ENCODE assay signal across 9 cellular contexts in the genomic region with DNA sequence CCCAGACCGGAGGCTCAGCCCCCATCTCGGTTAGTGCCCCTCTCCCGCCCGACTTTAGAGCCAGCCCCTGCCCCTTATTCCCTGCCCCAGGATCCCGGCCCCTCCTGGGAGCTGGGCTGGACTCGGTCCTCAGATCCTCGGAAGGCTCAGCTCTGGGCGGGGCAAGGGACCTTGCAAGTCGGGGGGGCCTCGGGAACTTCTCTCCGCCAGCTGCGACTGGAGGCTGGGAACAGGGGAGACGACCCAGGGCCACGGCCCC. TPM values are rescaled to one million over a fixed set of nuclear protein-coding genes. Genes with fewer than 3 reads are reported as not detected.
DNase-seq lines count a peak whose midpoint lies in the region; ATAC-seq, FAIRE-seq and TF ChIP-seq lines count a peak whose summit lies in the region.
"Had no signal": no experiment of that assay in that cellular context is flagged by ENCODE, and none has a peak within 500 bp of the region (broad histone marks: within the 10 kb centered on the region; RNA-seq: fewer than 3 reads in every experiment).

No MANE protein-coding gene starts in this region.

- WGBS in A549 (ENCODE audit: missing lambda C conversion rate), result 4% methylated on average over 9 of the region's 14 CpGs

- peak overlapping the region; percentile 87 to 96 for H3K27ac ChIP-seq in A549
- H3K27ac ChIP-seq in HUES6 (ENCODE audit: low read depth, low read length), result peak overlapping the region; percentile 52; the same call in 1 of the 2 replicates
- H3K27ac ChIP-seq in coronary artery, result peak overlapping the region; percentile 97 to 99

- CTCF ChIA-PET in A549 (lab: Yijun Ruan, JAX), result interaction anchor here (0.7 to 7.2 kb wide), 4 partner anchors 10 to 210 kb away, joined by 3 to 57 read pairs (median 22); no protein-coding TSS in a partner anchor

- TF ChIP-seq EP300 in A549 (IDR thresholded peaks at IDR 0.05), result no peak

- TF ChIP-seq CTCF in A549 (IDR thresholded peaks at IDR 0.05) (no peak), coronary artery (IDR thresholded peaks at IDR 0.05) (no peak), mucosa of descending colon (IDR thresholded peaks at IDR 0.05) (no peak)

- no peaks in the 10 kb centered on the region for H3K36me3 ChIP-seq in HUES6 (ENCODE audit: control insufficient read depth, insufficient read depth, low read length)
- H3K36me3 ChIP-seq in mucosa of descending colon (ENCODE audit: low read depth), result no peaks in the 10 kb centered on the region

- POLR2A ChIA-PET in A549 (lab: Yijun Ruan, JAX), result interaction anchor here (0.6 to 1.6 kb wide), 9 partner anchors 10 to 215 kb away, joined by 3 to 9 read pairs (median 5); partner anchors contain the start of genes BMPR1A, GLUD1, MMRN2 and SHLD2

- H3K9me3 ChIP-seq in A549, result no peaks in the 10 kb centered on the region
- no peaks in the 10 kb centered on the region for H3K9me3 ChIP-seq in HUES6 (ENCODE audit: control insufficient read depth, insufficient read depth, low read depth, low read length)
- H3K9me3 ChIP-seq in mucosa of descending colon, result no peaks in the 10 kb centered on the region

- no peak for TF ChIP-seq RAD21 in A549 (conservative IDR thresholded peaks at IDR 0.05 in 1 of 2, IDR thresholded peaks at IDR 0.05 in 1 of 2)

- peak; percentile 58; the same call in 1 of the 2 replicates for TF ChIP-seq POLR2A in A549 (IDR thresholded peaks at IDR 0.05; ENCODE audit: low read length)

- H3K9ac ChIP-seq in HUES6 (ENCODE audit: low read length), result peak overlapping the region; percentile 80

- intact Hi-C loops in mucosa of descending colon (cut with DNase I, micrococcal nuclease), result no loop called here

- H3K4me1 ChIP-seq in A549 (peaks cover 42% of the 10 kb centered on the region), HUES6 (ENCODE audit: control insufficient read depth, insufficient read depth, low read length) (peaks cover 57% of the 10 kb centered on the region), mucosa of descending colon (ENCODE audit: low read depth) (peaks cover 35% of the 10 kb centered on the region)

- H3K27me3 ChIP-seq in HUES6 (ENCODE audit: control insufficient read depth, insufficient read depth, low read length), result peaks cover 22% of the 10 kb centered on the region

- no peak for FAIRE-seq in A549 (lab: Jason Lieb, UNC)

- DNase-seq in A549 (ENCODE audit: low read depth in 1 of 2, low spot score in 1 of 2), result no peak
- DNase-seq in coronary artery (ENCODE audit: low spot score), result no peak
- no peak for DNase-seq in mucosa of descending colon
- no peak for DNase-seq in stimulated activated CD4-positive, alpha-beta T cell treated with anti-CD3 and anti-CD28 coated beads, Interleukin-2, amount 100 ng/mL, for 48 hours

- H3K4me3 ChIP-seq in A549 (peak overlapping the region; percentile 59), HUES6 (ENCODE audit: low read depth, low read length) (peak overlapping the region; percentile 70), coronary artery (peak overlapping the region; percentile 79), mucosa of descending colon (peak overlapping the region; percentile 9)

- peak; percentile 31 to 51; a peak in 5 of 6 replicates for ATAC-seq in A549
- peak; percentile 6 for ATAC-seq in mucosa of descending colon
- no peak for ATAC-seq in GM18861 (IDR thresholded peaks at IDR 0.05; ENCODE audit: unreplicated experiment)
- no peak for ATAC-seq in GM18867 (IDR thresholded peaks at IDR 0.05; ENCODE audit: unreplicated experiment)
- ATAC-seq in HG03565 (IDR thresholded peaks at IDR 0.05; ENCODE audit: unreplicated experiment), result no peak

- peak overlapping the region; percentile 88 for H3K4me2 ChIP-seq in A549

TF ChIP-seq in A549, 52 proteins besides CTCF, POLR2A, EP300 and RAD21:
- TF ChIP-seq PHF8 (IDR thresholded peaks at IDR 0.05; ENCODE audit: borderline replicate concordance, low read depth) (peak; percentile 54; the same call in 1 of the 2 replicates), HOXA7 (CRISPR knock-in tag; IDR thresholded peaks at IDR 0.05) (no peak), KDM1A (IDR thresholded peaks at IDR 0.05; ENCODE audit: low read depth) (no peak), TP53 (CRISPR knock-in tag; IDR thresholded peaks at IDR 0.05) (0 out of 2 replicates have a peak, but pooled peaks have one; percentile 11)
- TF ChIP-seq, protein P1, sequence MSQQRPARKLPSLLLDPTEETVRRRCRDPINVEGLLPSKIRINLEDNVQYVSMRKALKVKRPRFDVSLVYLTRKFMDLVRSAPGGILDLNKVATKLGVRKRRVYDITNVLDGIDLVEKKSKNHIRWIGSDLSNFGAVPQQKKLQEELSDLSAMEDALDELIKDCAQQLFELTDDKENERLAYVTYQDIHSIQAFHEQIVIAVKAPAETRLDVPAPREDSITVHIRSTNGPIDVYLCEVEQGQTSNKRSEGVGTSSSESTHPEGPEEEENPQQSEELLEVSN (IDR thresholded peaks at IDR 0.05; ENCODE audit: borderline replicate concordance, low read depth), result no peak

RNA-seq across cellular contexts. Expression of gene ADIRF, which starts 2.5 kb away (rescaled TPM):
- polyA plus RNA-seq in A549 (2011; rRNA removed) (not detected in 2 replicates), A549 (2017; fragmentation: RNase III; extraction: RNeasy Plus Mini Kit Qiagen cat#74134 plus additional on column Dnase treatment) (not detected in 3 replicates)
- polyA plus RNA-seq in A549 (2012; cell fraction: cytosol; rRNA removed), result not detected in 2 replicates
- not detected in 2 replicates for polyA plus RNA-seq in A549 (2012; cell fraction: nucleus; rRNA removed)
- polyA minus RNA-seq in A549 (2011; rRNA and poly(A)+ RNA removed), result not detected in 2 replicates
- total RNA-seq in mucosa of descending colon, result 100 to 1,000 TPM in 1 of 3 donors, 10 to 100 TPM in 2; 48.6 to 127 (median 90.6) TPM

RNA-seq across cellular contexts. Expression of gene SNCG, which starts 12.4 kb away (rescaled TPM):
- polyA plus RNA-seq in A549 (2011; rRNA removed) (14.0 and 17.9 TPM in 2 replicates), A549 (2017; fragmentation: RNase III; extraction: RNeasy Plus Mini Kit Qiagen cat#74134 plus additional on column Dnase treatment) (7.4 to 9.9 TPM (median 8.4 TPM) in 3 replicates)
- polyA plus RNA-seq in A549 (2012; cell fraction: cytosol; rRNA removed), result 26.0 and 30.4 TPM in 2 replicates
- polyA plus RNA-seq in A549 (2012; cell fraction: nucleus; rRNA removed), result 17.8 and 19.6 TPM in 2 replicates
- 10.0 and 13.5 TPM in 2 replicates for polyA minus RNA-seq in A549 (2011; rRNA and poly(A)+ RNA removed)
- 10 to 100 TPM in 1 of 3 donors, 1 to 10 TPM in 2; 2.9 to 22.1 (median 8.3) TPM for total RNA-seq in mucosa of descending colon

RNA-seq across cellular contexts. Expression of gene MMRN2, which starts 13.4 kb away (rescaled TPM):
- 1.1 and 1.4 TPM in 2 replicates for polyA plus RNA-seq in A549 (2011; rRNA removed)
- polyA plus RNA-seq in A549 (2012; cell fraction: cytosol; rRNA removed), result 0.36 and 0.54 TPM in 2 replicates
- 0.67 and 0.81 TPM in 2 replicates for polyA plus RNA-seq in A549 (2012; cell fraction: nucleus; rRNA removed)
- 0.33 to 0.54 TPM (median 0.35 TPM) in 3 replicates for polyA plus RNA-seq in A549 (2017; fragmentation: RNase III; extraction: RNeasy Plus Mini Kit Qiagen cat#74134 plus additional on column Dnase treatment)
- 1.3 and 1.7 TPM in 2 replicates for polyA minus RNA-seq in A549 (2011; rRNA and poly(A)+ RNA removed)
- total RNA-seq in mucosa of descending colon, result 10 to 100 TPM in 1 of 3 donors, 1 to 10 TPM in 2; 5.7 to 11.5 (median 8.3) TPM

RNA-seq across cellular contexts. Expression of gene FAM25A, which starts 49.3 kb away (rescaled TPM):
- not detected in 2 replicates for polyA plus RNA-seq in A549 (2011; rRNA removed)
- polyA plus RNA-seq in A549 (2012; cell fraction: cytosol; rRNA removed), result 0.34 and 0.46 TPM in 2 replicates
- 0.62 TPM in 1 of 2 replicates, not detected in the other for polyA plus RNA-seq in A549 (2012; cell fraction: nucleus; rRNA removed)
- polyA plus RNA-seq in A549 (2017; fragmentation: RNase III; extraction: RNeasy Plus Mini Kit Qiagen cat#74134 plus additional on column Dnase treatment), result not detected in 3 replicates
- polyA minus RNA-seq in A549 (2011; rRNA and poly(A)+ RNA removed), result not detected in 2 replicates
- not detected for total RNA-seq in mucosa of descending colon
- total RNA-seq: left cardiac atrium had no signal

Comparison
In these comparisons a context has a peak if more than half of its experiments do, and no peak if none do; other contexts are left out.
1. ATAC-seq: peak in A549 (2 of 2) and mucosa of descending colon (single experiment); none in GM18861 (single experiment), GM18867 (single experiment) and HG03565 (single experiment).
2. H3K4me3 ChIP-seq: peak in every context shown above with its lines; median percentile 79 in coronary artery; 70 in HUES6; 59 in A549; 9 in mucosa of descending colon.
3. Peak in every context shown above with its lines, with median percentiles within 50 percentile points of each other: H3K27ac ChIP-seq.